Comparison of ENCODE assay signal across 7 cellular contexts in genomic region chr21:32450881-32451720, GRCh38. TPM values are rescaled to one million over a fixed set of nuclear protein-coding genes. Genes with fewer than 3 reads are reported as not detected.
DNase-seq lines count a peak whose midpoint lies in the region; ATAC-seq and TF ChIP-seq lines count a peak whose summit lies in the region.
"Not testable (repeated sequence)": the region's sequence is repeated elsewhere in the genome, so short reads cannot be mapped to it uniquely, and the experiment has no call there.

No MANE protein-coding gene starts in this region.

- H3K36me3 ChIP-seq in esophagus (ENCODE audit: control insufficient read depth in 2 of 2, insufficient read depth in 2 of 2, low read length in 1 of 2); lung (ENCODE audit: control insufficient read depth in 2 of 2, insufficient read depth in 2 of 2, low read length in 2 of 2); rectal smooth muscle tissue (ENCODE audit: control insufficient read depth, insufficient read depth, low read length); suprapubic skin: not testable (repeated sequence)

- H3K27me3 Mint-ChIP-seq in HFFc6 (ENCODE audit: insufficient read depth), result not testable (repeated sequence)

- TF ChIP-seq POLR2A in suprapubic skin (IDR thresholded peaks at IDR 0.05), result not testable (repeated sequence)

- not testable (repeated sequence) for H3K9me3 ChIP-seq in esophagus (ENCODE audit: control insufficient read depth in 2 of 2, insufficient read depth in 1 of 2, low read depth in 1 of 2, low read length in 1 of 2); lung (ENCODE audit: control insufficient read depth in 2 of 2, insufficient read depth in 1 of 2, low read length in 1 of 2); suprapubic skin

- peaks cover 36% of the 10 kb centered on the region for H3K4me1 Mint-ChIP-seq in HFFc6 (ENCODE audit: low read depth)

- not testable (repeated sequence) for H3K36me3 Mint-ChIP-seq in HFFc6 (ENCODE audit: low read depth)

- not testable (repeated sequence) for H3K9me3 Mint-ChIP-seq in HFFc6

- intact Hi-C loops in left cardiac atrium (cut with DNase I), result loop anchor here in 1 of 2 donors (5.0 kb wide), 1 partner anchor 39 kb away; the partner anchor contains the start of gene EVA1C

- H3K27ac Mint-ChIP-seq in HFFc6, result peak overlapping the region; percentile 94

- H3K4me3 Mint-ChIP-seq in HFFc6, result peak overlapping the region; percentile 37; the same call in 1 of the 2 replicates

- H3K27me3 ChIP-seq in esophagus (ENCODE audit: control insufficient read depth in 1 of 2, insufficient read depth in 2 of 2, low read length in 2 of 2); lung (ENCODE audit: control insufficient read depth, insufficient read depth); rectal smooth muscle tissue (ENCODE audit: control insufficient read depth, insufficient read depth, low read length); suprapubic skin: not testable (repeated sequence)

- not testable (repeated sequence) for H3K9ac ChIP-seq in rectal smooth muscle tissue (ENCODE audit: low read length)

- not testable (repeated sequence) for TF ChIP-seq CTCF in HFFc6 (IDR thresholded peaks at IDR 0.05); lung (IDR thresholded peaks at IDR 0.05; ENCODE audit: control extremely low read depth, extremely low read depth); suprapubic skin (IDR thresholded peaks at IDR 0.05)

- H3K4me1 ChIP-seq in esophagus (ENCODE audit: control insufficient read depth in 2 of 2, insufficient read depth in 2 of 2, low read length in 1 of 2), result peaks cover 2 to 19% of the 10 kb centered on the region in 2 donors
- peaks cover 11 to 29% of the 10 kb centered on the region in 2 donors for H3K4me1 ChIP-seq in lung (ENCODE audit: control insufficient read depth in 2 of 2, insufficient read depth in 2 of 2, low read length in 2 of 2)
- not testable (repeated sequence) for H3K4me1 ChIP-seq in rectal smooth muscle tissue (ENCODE audit: control insufficient read depth, insufficient read depth, low read length)
- peaks cover 17% of the 10 kb centered on the region for H3K4me1 ChIP-seq in suprapubic skin

- WGBS in esophagus, 2 donors, result 40 to 53% methylated on average over 16 of the region's 16 CpGs
- WGBS in lung, 2 donors, result 46 to 68% methylated on average over 16 of the region's 16 CpGs
- 56% methylated on average over 16 of the region's 16 CpGs for WGBS in suprapubic skin

- H3K4me3 ChIP-seq in esophagus (ENCODE audit: low read depth in 1 of 2, low read length in 2 of 2); lung; rectal smooth muscle tissue (ENCODE audit: low read length); suprapubic skin: not testable (repeated sequence)

- ATAC-seq in left cardiac atrium (peak; percentile 84 to 88), lung (ENCODE audit: insufficient read depth, low FRiP score) (peak; percentile 54)

- H3K27ac ChIP-seq in esophagus (ENCODE audit: low read depth in 2 of 2, low read length in 1 of 2) (peak overlapping the region; percentile 86), lung (ENCODE audit: low read depth in 1 of 2, low read length in 1 of 2) (peak overlapping the region; percentile 79 to 91), rectal smooth muscle tissue (ENCODE audit: low read depth, low read length) (peak overlapping the region; percentile 58), suprapubic skin (peak overlapping the region; percentile 75)

- TF ChIP-seq EP300 in suprapubic skin (IDR thresholded peaks at IDR 0.05), result not testable (repeated sequence)

- DNase-seq in HFFc6; suprapubic skin (ENCODE audit: low spot score in 2 of 2): not testable (repeated sequence)
- DNase-seq in astrocyte of the hippocampus (ENCODE audit: low read depth, low spot score), result peak; percentile 84
- DNase-seq in left cardiac atrium, result peak; percentile 84
- DNase-seq in lung (ENCODE audit: low spot score), result peak; percentile 84

RNA-seq across cellular contexts. Expression of gene EVA1C, which starts 38.6 kb away (rescaled TPM):
- 10 to 100 TPM in 4 of 6 experiments, 1 to 10 TPM in 2; 2.7 to 13.8 (median 11.3) TPM for total RNA-seq in HFFc6 (2021; fragmentation: NEBNext Ultra II Directional; extraction: Animal tissue kit (Norgen Biotek cat#: 25700))
- 10 to 100 TPM; 18.3 to 21.1 TPM for polyA plus RNA-seq in esophagus
- total RNA-seq in left cardiac atrium, result 10 to 100 TPM; 22.1 to 52.8 TPM
- total RNA-seq in lung, result 10 to 100 TPM; 13.9 to 59.0 TPM
- 10 to 100 TPM; 44.5 to 52.7 TPM for polyA plus RNA-seq in lung
- total RNA-seq in suprapubic skin, result 10 to 100 TPM; 57.1 to 98.6 (median 63.2) TPM

RNA-seq across cellular contexts. Expression of gene URB1, which starts 58.3 kb away (rescaled TPM):
- total RNA-seq in HFFc6 (2021; fragmentation: NEBNext Ultra II Directional; extraction: Animal tissue kit (Norgen Biotek cat#: 25700)), result 10 to 100 TPM; 18.4 to 27.0 (median 22.4) TPM
- 1 to 10 TPM; 4.6 to 5.5 TPM for polyA plus RNA-seq in esophagus
- total RNA-seq in left cardiac atrium, result 10 to 100 TPM in 1 of 2 donors, 1 to 10 TPM in 1; 8.5 to 13.5 TPM
- 10 to 100 TPM; 16.2 to 17.6 TPM for total RNA-seq in lung
- 1 to 10 TPM; 3.7 to 6.6 TPM for polyA plus RNA-seq in lung
- 10 to 100 TPM; 23.7 to 49.4 (median 33.0) TPM for total RNA-seq in suprapubic skin
